8 cellular contexts compared by ENCODE assay signal in the genomic region with DNA sequence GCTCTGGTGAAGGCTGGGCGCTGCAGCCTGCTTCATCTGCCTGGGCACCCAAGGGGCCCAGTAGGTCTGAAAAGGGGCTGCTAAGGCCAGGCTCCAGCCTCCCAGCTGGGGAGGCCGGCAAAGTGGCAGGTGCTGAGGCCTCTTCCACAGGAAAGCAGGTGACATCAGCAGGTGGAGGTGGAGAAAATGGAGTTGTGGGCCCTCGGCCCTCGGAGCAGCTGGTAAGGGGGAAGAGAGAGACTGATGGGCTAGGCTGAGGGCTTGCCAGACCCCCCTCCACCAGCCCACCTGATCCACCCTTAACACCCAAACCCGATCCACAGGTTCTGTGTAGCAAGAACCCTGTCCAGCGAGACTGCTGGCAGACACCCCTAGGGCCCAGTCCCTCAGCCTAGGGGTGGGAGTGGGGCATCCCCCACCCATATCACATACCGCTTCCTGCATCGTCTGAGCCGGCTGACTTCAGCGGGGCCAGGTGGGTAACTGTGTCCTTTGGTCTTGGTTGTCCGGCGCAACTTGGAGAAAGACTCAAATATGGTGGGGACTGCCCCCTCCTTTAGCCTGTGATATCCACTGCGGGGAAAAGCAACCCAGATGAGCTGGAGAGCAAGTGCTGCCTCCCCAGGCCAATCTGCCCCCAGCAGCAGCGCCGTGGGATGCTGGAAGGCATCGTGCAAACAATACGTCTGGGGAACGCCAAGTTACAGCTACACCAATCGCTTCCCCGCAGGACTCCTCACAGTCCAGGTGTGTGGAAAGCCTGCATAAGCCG. TPM values are rescaled to one million over a fixed set of nuclear protein-coding genes. Genes with fewer than 3 reads are reported as not detected.
DNase-seq lines count a peak whose midpoint lies in the region; ATAC-seq and TF ChIP-seq lines count a peak whose summit lies in the region.

No MANE protein-coding gene starts in this region.

- H3K27ac ChIP-seq in heart left ventricle (peak overlapping the region in 8 of 12 donors; percentile 91 to 99 (median 98)), liver (ENCODE audit: low read depth in 1 of 2, low read length in 2 of 2) (peak overlapping the region in 1 of 2 donors; percentile 91), upper lobe of left lung (peak overlapping the region; percentile 96 to 99 (median 98))

- H3K4me3 ChIP-seq in heart left ventricle (peak overlapping the region; percentile 61 to 94 (median 78)), liver (ENCODE audit: low read depth in 1 of 3, low read length in 3 of 3) (peak overlapping the region in 2 of 3 donors; percentile 75 to 89), upper lobe of left lung (peak overlapping the region; percentile 61 to 85 (median 70))

- TF ChIP-seq RAD21 in liver (IDR thresholded peaks at IDR 0.05), result no peak

- H3K9me3 ChIP-seq in heart left ventricle, result no peaks in the 10 kb centered on the region
- no peaks in the 10 kb centered on the region for H3K9me3 ChIP-seq in liver (ENCODE audit: control insufficient read depth in 4 of 4, low read length in 3 of 4)
- no peaks in the 10 kb centered on the region for H3K9me3 ChIP-seq in upper lobe of left lung

- intact Hi-C loops in heart left ventricle (cut with DNase I), result loop anchor here in 3 of 10 donors (2.0 to 10.0 kb wide), 3 partner anchors 20 to 146 kb away; a partner anchor contains a TSS
- intact Hi-C loops in Right ventricle myocardium inferior (cut with DNase I), result loop anchor here (10.0 kb wide), 1 partner anchor 86 kb away; a partner anchor contains a TSS

- H3K4me1 ChIP-seq in heart left ventricle (peaks cover 3 to 36% (median 30%) of the 10 kb centered on the region in 12 donors), liver (ENCODE audit: control insufficient read depth in 4 of 4, insufficient read depth in 4 of 4, low read length in 3 of 4) (peaks cover 12 to 30% (median 23%) of the 10 kb centered on the region in 4 donors), upper lobe of left lung (peaks cover 22 to 39% (median 29%) of the 10 kb centered on the region in 4 donors)

- DNase-seq in heart left ventricle (peak in 1 of 5 donors; percentile 15), Right ventricle myocardium inferior (ENCODE audit: missing footprints) (no peak), upper lobe of left lung (no peak), NCI-H1105 (lab: John Stamatoyannopoulos, UW) (no peak)
- DNase-seq in activated naive CD4-positive, alpha-beta T cell treated with anti-CD3 and anti-CD28 coated beads, Interleukin-2, amount 50 U/mL, for 72 hours (ENCODE audit: low spot score in 2 of 2), result no peak

- no peaks in the 10 kb centered on the region for H3K9me3 Mint-ChIP-seq in activated naive CD4-positive, alpha-beta T cell treated with anti-CD3 and anti-CD28 coated beads, Interleukin-2, amount 50 U/mL, for 72 hours

- no peak for TF ChIP-seq EP300 in upper lobe of left lung (IDR thresholded peaks at IDR 0.05)

- WGBS in heart left ventricle, 4 donors, result 58 to 64% (median 61%) methylated on average over 12 to 21 of the region's 21 CpGs
- WGBS in liver, result 56% methylated on average over 21 of the region's 21 CpGs
- WGBS in upper lobe of left lung, 2 donors, result 54 to 90% methylated on average over 5 to 14 of the region's 21 CpGs

- H3K9ac ChIP-seq in liver (ENCODE audit: low read depth in 1 of 2, low read length in 2 of 2), result peak overlapping the region; percentile 94 to 97

- peak overlapping the region; percentile 99 to 100 for H3K27ac Mint-ChIP-seq in activated naive CD4-positive, alpha-beta T cell treated with anti-CD3 and anti-CD28 coated beads, Interleukin-2, amount 50 U/mL, for 72 hours

- H3K36me3 Mint-ChIP-seq in activated naive CD4-positive, alpha-beta T cell treated with anti-CD3 and anti-CD28 coated beads, Interleukin-2, amount 50 U/mL, for 72 hours, result peaks cover 5 to 24% of the 10 kb centered on the region in 2 donors

- peaks cover 0 to 49% (median 42%) of the 10 kb centered on the region in 9 donors for H3K36me3 ChIP-seq in heart left ventricle
- H3K36me3 ChIP-seq in liver (ENCODE audit: control insufficient read depth in 4 of 4, insufficient read depth in 3 of 4, low read depth in 1 of 4, low read length in 3 of 4), result peaks cover 0 to 32% (median 2%) of the 10 kb centered on the region in 4 donors
- peaks cover 0 to 47% (median 33%) of the 10 kb centered on the region in 4 donors for H3K36me3 ChIP-seq in upper lobe of left lung

- TF ChIP-seq POLR2A in heart left ventricle (IDR thresholded peaks at IDR 0.05), result no peak
- TF ChIP-seq POLR2A in upper lobe of left lung (IDR thresholded peaks at IDR 0.05), result no peak

- ATAC-seq in heart left ventricle (no peak), Right ventricle myocardium inferior (no peak), upper lobe of left lung (ENCODE audit: low FRiP score in 2 of 2) (no peak), GM18858 (IDR thresholded peaks at IDR 0.05; ENCODE audit: unreplicated experiment) (no peak), GM19351 (IDR thresholded peaks at IDR 0.05; ENCODE audit: unreplicated experiment) (no peak)
- ATAC-seq in activated naive CD4-positive, alpha-beta T cell treated with anti-CD3 and anti-CD28 coated beads, Interleukin-2, amount 50 U/mL, for 72 hours, result no peak

- TF ChIP-seq CTCF in heart left ventricle (IDR thresholded peaks at IDR 0.05) (no peak), liver (IDR thresholded peaks at IDR 0.05; ENCODE audit: low read depth, low read length, missing input control) (no peak), upper lobe of left lung (IDR thresholded peaks at IDR 0.05) (no peak)

- H3K27me3 ChIP-seq in heart left ventricle (no peaks in the 10 kb centered on the region), liver (ENCODE audit: control insufficient read depth in 4 of 4, insufficient read depth in 4 of 4, low read length in 3 of 4) (no peaks in the 10 kb centered on the region), upper lobe of left lung (no peaks in the 10 kb centered on the region)

TF ChIP-seq in liver, 16 proteins besides CTCF, POLR2A, EP300 and RAD21 (continues in another document):
- no peak for TF ChIP-seq JUND (IDR thresholded peaks at IDR 0.05)
- TF ChIP-seq, protein P1, sequence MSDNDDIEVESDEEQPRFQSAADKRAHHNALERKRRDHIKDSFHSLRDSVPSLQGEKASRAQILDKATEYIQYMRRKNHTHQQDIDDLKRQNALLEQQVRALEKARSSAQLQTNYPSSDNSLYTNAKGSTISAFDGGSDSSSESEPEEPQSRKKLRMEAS (IDR thresholded peaks at IDR 0.05), result no peak
- TF ChIP-seq EGR1 (IDR thresholded peaks at IDR 0.05; ENCODE audit: low read depth in 2 of 2), result no peak
- no peak for TF ChIP-seq FOXA2 (IDR thresholded peaks at IDR 0.05)
- TF ChIP-seq YY1 (IDR thresholded peaks at IDR 0.05), result no peak

RNA-seq across cellular contexts. Expression of a gene that starts 1.5 kb away (rescaled TPM):
- 10 to 100 TPM; 15.3 to 39.0 (median 17.5) TPM for total RNA-seq in heart left ventricle
- 10 to 100 TPM; 29.8 to 35.0 TPM for polyA plus RNA-seq in heart left ventricle
- 17.0 TPM for total RNA-seq in Right ventricle myocardium inferior
- 10 to 100 TPM; 21.9 to 23.9 TPM for total RNA-seq in activated naive CD4-positive, alpha-beta T cell treated with anti-CD3 and anti-CD28 coated beads, Interleukin-2, amount 50 U/mL, for 72 hours
- total RNA-seq in liver, result 10 to 100 TPM; 10.4 to 18.3 TPM
- 10 to 100 TPM; 20.6 to 21.9 TPM for polyA plus RNA-seq in liver
- 10 to 100 TPM; 18.9 to 52.4 (median 32.0) TPM for total RNA-seq in upper lobe of left lung

RNA-seq across cellular contexts. Expression of a gene that starts 14.6 kb away (rescaled TPM):
- 1 to 10 TPM in 7 of 9 donors, under 1 TPM in 2; 0.21 to 4.8 (median 1.7) TPM for total RNA-seq in heart left ventricle
- under 1 TPM; 0.06 to 0.72 TPM for polyA plus RNA-seq in heart left ventricle
- total RNA-seq in Right ventricle myocardium inferior, result 2.8 TPM
- total RNA-seq in activated naive CD4-positive, alpha-beta T cell treated with anti-CD3 and anti-CD28 coated beads, Interleukin-2, amount 50 U/mL, for 72 hours, result under 1 TPM in 1 of 2 donors, not detected in 1; 0.34 TPM
- under 1 TPM; 0.05 to 0.59 TPM for total RNA-seq in liver
- under 1 TPM; 0.18 to 0.48 TPM for polyA plus RNA-seq in liver
- total RNA-seq in upper lobe of left lung, result 10 to 100 TPM in 1 of 6 donors, 1 to 10 TPM in 1, under 1 TPM in 4; 0.39 to 22.0 (median 0.65) TPM

RNA-seq across cellular contexts. Expression of a gene that starts 18.3 kb away (rescaled TPM):
- total RNA-seq in heart left ventricle, result 10 to 100 TPM; 18.4 to 41.9 (median 26.6) TPM
- 10 to 100 TPM; 18.4 to 29.3 TPM for polyA plus RNA-seq in heart left ventricle
- 24.3 TPM for total RNA-seq in Right ventricle myocardium inferior
- 10 to 100 TPM; 30.7 to 41.8 TPM for total RNA-seq in activated naive CD4-positive, alpha-beta T cell treated with anti-CD3 and anti-CD28 coated beads, Interleukin-2, amount 50 U/mL, for 72 hours
- 10 to 100 TPM; 11.1 to 32.5 TPM for total RNA-seq in liver
- polyA plus RNA-seq in liver, result 10 to 100 TPM in 1 of 2 donors, 1 to 10 TPM in 1; 7.9 to 15.3 TPM
- 100 to 1,000 TPM in 2 of 6 donors, 10 to 100 TPM in 4; 33.7 to 114 (median 63.2) TPM for total RNA-seq in upper lobe of left lung

RNA-seq across cellular contexts. Expression of a gene that starts 32.0 kb away (rescaled TPM):
- 1 to 10 TPM in 1 of 9 donors, under 1 TPM in 2, not detected in 6; 0.24 to 2.8 (median 0.31) TPM for total RNA-seq in heart left ventricle
- not detected for polyA plus RNA-seq in heart left ventricle
- 0.51 TPM for total RNA-seq in Right ventricle myocardium inferior
- total RNA-seq in activated naive CD4-positive, alpha-beta T cell treated with anti-CD3 and anti-CD28 coated beads, Interleukin-2, amount 50 U/mL, for 72 hours, result not detected
- total RNA-seq in liver, result under 1 TPM; 0.23 to 0.42 TPM
- polyA plus RNA-seq in liver, result under 1 TPM; 0.11 to 0.67 TPM
- 1 to 10 TPM in 5 of 6 donors, not detected in 1; 1.2 to 5.2 (median 1.5) TPM for total RNA-seq in upper lobe of left lung

RNA-seq across cellular contexts. Expression of a gene that starts 33.3 kb away (rescaled TPM):
- total RNA-seq in heart left ventricle (1 to 10 TPM in 2 of 9 donors, under 1 TPM in 5, not detected in 2; 0.25 to 3.0 (median 0.49) TPM), Right ventricle myocardium inferior (0.65 TPM), liver (under 1 TPM; 0.51 to 0.75 TPM), upper lobe of left lung (1 to 10 TPM; 4.7 to 9.4 (median 6.6) TPM)
- polyA plus RNA-seq in heart left ventricle (under 1 TPM; 0.28 to 0.69 TPM), liver (1 to 10 TPM in 1 of 2 donors, under 1 TPM in 1; 0.38 to 1.1 TPM)
- total RNA-seq in activated naive CD4-positive, alpha-beta T cell treated with anti-CD3 and anti-CD28 coated beads, Interleukin-2, amount 50 U/mL, for 72 hours, result under 1 TPM; 0.11 to 0.12 TPM
